In genomic region chr7:44847920-44848634, GRCh38 we compare ENCODE assay signal across 8 cellular contexts. TPM values are rescaled to one million over a fixed set of nuclear protein-coding genes. Genes with fewer than 3 reads are reported as not detected.
DNase-seq lines count a peak whose midpoint lies in the region; ATAC-seq and TF ChIP-seq lines count a peak whose summit lies in the region.

H2AZ2 (minus strand) TSS chr7:44848087; CDS start chr7:44847971, 116 bp downstream.

- H3K4me1 ChIP-seq in PC-3 (ENCODE audit: insufficient read depth, low read length) (peaks cover 11% of the 10 kb centered on the region), mononuclear cell (ENCODE audit: insufficient read depth, low read length) (peaks cover 36% of the 10 kb centered on the region)

- H4K20me1 ChIP-seq in PC-3 (ENCODE audit: low read length): peaks cover 35% of the 10 kb centered on the region

- no peaks in the 10 kb centered on the region for H3K36me3 ChIP-seq in PC-3 (ENCODE audit: low read depth, low read length)

- H3K9ac ChIP-seq in PC-3 (ENCODE audit: low read length): peak within 1 kb of the TSS; percentile 89

- peak within 1 kb of the TSS; percentile 84 for H3K4me2 ChIP-seq in PC-3 (ENCODE audit: low read length)

- DNase-seq in DMS114 treated with DMSO at 0.1 percent for 48 hours (lab: John Stamatoyannopoulos, UW; ENCODE audit: unreplicated experiment) (peak; percentile 99), PC-3 (peak; percentile 99), activated T-cell treated with anti-CD3 and anti-CD28 coated beads for 48 hours (ENCODE audit: low read depth) (peak; percentile 100), epithelial cell of esophagus (ENCODE audit: low read depth) (peak; percentile 100)
- DNase-seq in stimulated activated CD8-positive, alpha-beta memory T cell treated with anti-CD3 and anti-CD28 coated beads, Interleukin-4, amount 100 ng/mL, for 1 hour (ENCODE audit: low read depth in 2 of 2, low spot score in 1 of 2): peak; percentile 100

- TF ChIP-seq RAD21 in Ishikawa (IDR thresholded peaks at IDR 0.05; ENCODE audit: low read depth): no peak

- H3K27ac ChIP-seq in PC-3 (ENCODE audit: low read length): peak within 1 kb of the TSS; percentile 84

- TF ChIP-seq CTCF in PC-3 (conservative IDR thresholded peaks at IDR 0.05; ENCODE audit: low read depth, low read length) (peak; percentile 7; the same call in 1 of the 2 replicates), epithelial cell of esophagus (IDR thresholded peaks at IDR 0.05; ENCODE audit: insufficient read depth, low read depth, low read length, missing control alignments) (no peak)

- no peaks in the 10 kb centered on the region for H3K9me2 ChIP-seq in PC-3 (replicated peaks; ENCODE audit: low read length)

- peaks cover 45% of the 10 kb centered on the region for H3K79me2 ChIP-seq in PC-3 (ENCODE audit: low read length)

- CTCF ChIA-PET in PC-3 (lab: Charles Lee): interaction anchor here (0.7 to 1.5 kb wide), 2 partner anchors 9 to 206 kb away, joined by 3 read pairs; no protein-coding TSS in a partner anchor

- H3K9me3 ChIP-seq in PC-3 (ENCODE audit: low read length) (no peaks in the 10 kb centered on the region), mononuclear cell (ENCODE audit: low read depth, low read length) (no peaks in the 10 kb centered on the region)

- intact Hi-C loops in PC-3 (cut with micrococcal nuclease): loop anchor here (1.0 to 10.0 kb wide), 3 partner anchors 52 to 260 kb away; partner anchors contain the start of gene PPIA

- ATAC-seq in GM21576 (IDR thresholded peaks at IDR 0.05; ENCODE audit: unreplicated experiment) (peak; percentile 85), PC-3 (peak; percentile 87)

- POLR2A ChIA-PET in PC-3 (lab: Charles Lee; ENCODE audit: unreplicated experiment): no interaction called here

- H3K4me3 ChIP-seq in PC-3 (ENCODE audit: low read length): peak within 1 kb of the TSS; percentile 77
- H3K4me3 ChIP-seq in epithelial cell of esophagus (ENCODE audit: low read length): peak within 1 kb of the TSS; percentile 93
- peak within 1 kb of the TSS; percentile 75 for H3K4me3 ChIP-seq in mononuclear cell (ENCODE audit: low read length)

- no peaks in the 10 kb centered on the region for H3F3A ChIP-seq in PC-3 (ENCODE audit: low read length, unreplicated experiment)

- H2AFZ ChIP-seq in PC-3 (ENCODE audit: low read length): peak within 1 kb of the TSS; percentile 80

- no peak; the same call in 1 of the 2 replicates for TF ChIP-seq EP300 in Ishikawa (IDR thresholded peaks at IDR 0.05; ENCODE audit: borderline replicate concordance)

- no peaks in the 10 kb centered on the region for H3K27me3 ChIP-seq in PC-3 (ENCODE audit: low read length)
- H3K27me3 ChIP-seq in mononuclear cell (ENCODE audit: insufficient read depth, low read length): no peaks in the 10 kb centered on the region

- no TSS peak for BruUV-seq in PC-3 (replicated peaks; lab: Mats Ljungman, UMichigan)

TF ChIP-seq in Ishikawa, 13 proteins besides CTCF, POLR2A, EP300 and RAD21:
- no peak for TF ChIP-seq EGR1 (IDR thresholded peaks at IDR 0.05)
- peak; percentile 3; the same call in 1 of the 2 replicates for TF ChIP-seq ZBTB7A (IDR thresholded peaks at IDR 0.05; ENCODE audit: low read depth)
- peak; percentile 47; the same call in 1 of the 2 replicates for TF ChIP-seq CEBPB (IDR thresholded peaks at IDR 0.05)
- peak; percentile 61 for TF ChIP-seq USF1 (IDR thresholded peaks at IDR 0.05)
- peak; percentile 45 for TF ChIP-seq TAF1 (IDR thresholded peaks at IDR 0.05; ENCODE audit: low read depth)
- 0 out of 2 replicates have a peak, but pooled peaks have one; percentile 11 for TF ChIP-seq YY1 (IDR thresholded peaks at IDR 0.05; ENCODE audit: low read depth)
- no peak for TF ChIP-seq TEAD4 (IDR thresholded peaks at IDR 0.05)
- no peak for TF ChIP-seq FOXM1 (IDR thresholded peaks at IDR 0.05; ENCODE audit: borderline replicate concordance, low read depth)
- TF ChIP-seq CREB1 (IDR thresholded peaks at IDR 0.05; ENCODE audit: low read depth): peak; percentile 69
- TF ChIP-seq NFIC (IDR thresholded peaks at IDR 0.05): no peak
- TF ChIP-seq, protein P1, sequence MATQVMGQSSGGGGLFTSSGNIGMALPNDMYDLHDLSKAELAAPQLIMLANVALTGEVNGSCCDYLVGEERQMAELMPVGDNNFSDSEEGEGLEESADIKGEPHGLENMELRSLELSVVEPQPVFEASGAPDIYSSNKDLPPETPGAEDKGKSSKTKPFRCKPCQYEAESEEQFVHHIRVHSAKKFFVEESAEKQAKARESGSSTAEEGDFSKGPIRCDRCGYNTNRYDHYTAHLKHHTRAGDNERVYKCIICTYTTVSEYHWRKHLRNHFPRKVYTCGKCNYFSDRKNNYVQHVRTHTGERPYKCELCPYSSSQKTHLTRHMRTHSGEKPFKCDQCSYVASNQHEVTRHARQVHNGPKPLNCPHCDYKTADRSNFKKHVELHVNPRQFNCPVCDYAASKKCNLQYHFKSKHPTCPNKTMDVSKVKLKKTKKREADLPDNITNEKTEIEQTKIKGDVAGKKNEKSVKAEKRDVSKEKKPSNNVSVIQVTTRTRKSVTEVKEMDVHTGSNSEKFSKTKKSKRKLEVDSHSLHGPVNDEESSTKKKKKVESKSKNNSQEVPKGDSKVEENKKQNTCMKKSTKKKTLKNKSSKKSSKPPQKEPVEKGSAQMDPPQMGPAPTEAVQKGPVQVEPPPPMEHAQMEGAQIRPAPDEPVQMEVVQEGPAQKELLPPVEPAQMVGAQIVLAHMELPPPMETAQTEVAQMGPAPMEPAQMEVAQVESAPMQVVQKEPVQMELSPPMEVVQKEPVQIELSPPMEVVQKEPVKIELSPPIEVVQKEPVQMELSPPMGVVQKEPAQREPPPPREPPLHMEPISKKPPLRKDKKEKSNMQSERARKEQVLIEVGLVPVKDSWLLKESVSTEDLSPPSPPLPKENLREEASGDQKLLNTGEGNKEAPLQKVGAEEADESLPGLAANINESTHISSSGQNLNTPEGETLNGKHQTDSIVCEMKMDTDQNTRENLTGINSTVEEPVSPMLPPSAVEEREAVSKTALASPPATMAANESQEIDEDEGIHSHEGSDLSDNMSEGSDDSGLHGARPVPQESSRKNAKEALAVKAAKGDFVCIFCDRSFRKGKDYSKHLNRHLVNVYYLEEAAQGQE (IDR thresholded peaks at IDR 0.05; ENCODE audit: low read depth): no peak
- no peak; the same call in 1 of the 2 replicates for TF ChIP-seq TCF12 (IDR thresholded peaks at IDR 0.05; ENCODE audit: low read depth)
- TF ChIP-seq MAX (IDR thresholded peaks at IDR 0.05): peak; percentile 91

RNA-seq across cellular contexts. Expression of gene H2AZ2, which starts in this region (rescaled TPM):
- 376 and 400 TPM in 2 replicates for total RNA-seq in PC-3 (2014; rRNA removed)
- total RNA-seq in mononuclear cell: 121 TPM

Comparison
In these comparisons a context has a peak if more than half of its experiments do, and no peak if none do; other contexts are left out.
1. Peak in every context shown above with its lines: DNase-seq, ATAC-seq, H3K4me3 ChIP-seq and H3K27ac ChIP-seq.